Comparison of ENCODE assay signal across 26 cellular contexts in the genomic region with DNA sequence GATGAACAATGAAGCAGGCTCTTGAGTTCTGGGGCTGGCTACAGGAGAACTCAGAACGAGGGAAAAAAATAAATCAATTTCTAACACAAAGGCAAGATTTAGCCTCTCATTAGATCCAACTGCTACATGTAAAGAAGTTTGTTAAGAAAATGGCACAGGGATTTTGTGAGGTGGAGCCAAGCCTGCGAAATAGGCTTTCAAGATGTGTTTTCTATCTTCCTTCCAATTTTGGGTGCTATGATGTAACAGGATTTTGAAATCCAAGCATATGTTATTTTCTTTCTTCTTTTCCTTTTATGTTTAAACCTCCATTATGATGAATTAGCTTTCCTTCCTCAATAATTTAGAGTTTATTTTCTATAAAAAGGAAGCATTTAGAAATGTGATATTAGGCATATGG.
DNase-seq lines count a peak whose midpoint lies in the region; ATAC-seq and TF ChIP-seq lines count a peak whose summit lies in the region.
"Had no signal": no experiment of that assay in that cellular context is flagged by ENCODE, and none has a peak within 500 bp of the region (broad histone marks: within the 10 kb centered on the region; RNA-seq: fewer than 3 reads in every experiment).

No MANE protein-coding gene starts in this region.

- TF ChIP-seq CTCF in activated CD8-positive, alpha-beta T cell treated with anti-CD3 and anti-CD28 coated beads for 36 hours (IDR thresholded peaks at IDR 0.05) = no peak

- intact Hi-C loops in activated CD8-positive, alpha-beta T cell treated with anti-CD3 and anti-CD28 coated beads for 36 hours (cut with micrococcal nuclease) = no loop called here

- CTCF ChIA-PET in activated CD8-positive, alpha-beta T cell treated with anti-CD3 and anti-CD28 coated beads for 36 hours (lab: Charles Lee) = interaction anchor here (2.2 kb wide), 1 partner anchor 66 kb away, joined by 6 read pairs; no protein-coding TSS in a partner anchor
- CTCF ChIA-PET in activated CD8-positive, alpha-beta memory T cell treated with anti-CD3 and anti-CD28 coated beads, Interleukin-2, amount 10 ng/mL, durations not matched to agents 7 days and 5 days (lab: Charles Lee) = interaction anchor here (1.4 kb wide), 1 partner anchor 65 kb away, joined by 3 read pairs; no protein-coding TSS in a partner anchor

- H3K4me3 ChIP-seq in mesenchymal stem cell (ENCODE audit: insufficient read depth in 1 of 2, low read depth in 1 of 2, low read length in 2 of 2) = no peak overlapping the region
- H3K4me3 ChIP-seq: BLaER1, HAP-1, PC-9, SJSA1 had no signal

- no peak overlapping the region for H3K14ac ChIP-seq in mesenchymal stem cell (ENCODE audit: low read length in 2 of 2)

- no peak for ATAC-seq in activated CD8-positive, alpha-beta T cell treated with anti-CD3 and anti-CD28 coated beads for 36 hours
- no peak for ATAC-seq in GM21576 (IDR thresholded peaks at IDR 0.05; ENCODE audit: unreplicated experiment)
- no peak for ATAC-seq in activated CD8-positive, alpha-beta memory T cell treated with anti-CD3 and anti-CD28 coated beads, Interleukin-2, amount 10 ng/mL, durations not matched to agents 7 days and 5 days

- H3K27ac Mint-ChIP-seq in activated CD8-positive, alpha-beta T cell treated with anti-CD3 and anti-CD28 coated beads for 36 hours = no peak overlapping the region
- no peak overlapping the region for H3K27ac Mint-ChIP-seq in activated CD8-positive, alpha-beta memory T cell treated with anti-CD3 and anti-CD28 coated beads, Interleukin-2, amount 10 ng/mL, durations not matched to agents 7 days and 5 days
- H3K27ac Mint-ChIP-seq: CD4-positive, CD25-positive, alpha-beta regulatory T cell; IgD-negative memory B cell had no signal

- H2BK5ac ChIP-seq in mesenchymal stem cell (ENCODE audit: low read depth, low read length, poor library complexity, severe bottlenecking) = no peak overlapping the region

- H3K4me3 Mint-ChIP-seq in activated CD8-positive, alpha-beta T cell treated with anti-CD3 and anti-CD28 coated beads for 36 hours = no peak overlapping the region
- H3K4me3 Mint-ChIP-seq in activated CD8-positive, alpha-beta memory T cell treated with anti-CD3 and anti-CD28 coated beads, Interleukin-2, amount 10 ng/mL, durations not matched to agents 7 days and 5 days = no peak overlapping the region
- H3K4me3 Mint-ChIP-seq: CD4-positive, CD25-positive, alpha-beta regulatory T cell; IgD-negative memory B cell had no signal

- H3K4me2 ChIP-seq in mesenchymal stem cell (ENCODE audit: low read length, poor library complexity, severe bottlenecking) = no peak overlapping the region
- H3K4me2 ChIP-seq: BLaER1, KMS-11, PC-9 had no signal

- no peaks in the 10 kb centered on the region for H3K36me3 ChIP-seq in mesenchymal stem cell (ENCODE audit: control insufficient read depth in 1 of 2, insufficient read depth in 2 of 2, low read depth in 1 of 2, low read length in 2 of 2)
- H3K36me3 ChIP-seq: BLaER1, HAP-1, SJSA1 had no signal

- no peak overlapping the region for H4K91ac ChIP-seq in mesenchymal stem cell (ENCODE audit: low read length)

- H4K8ac ChIP-seq in mesenchymal stem cell (ENCODE audit: low read length) = no peak overlapping the region

- peaks cover 5% of the 10 kb centered on the region for H3K4me1 ChIP-seq in mesenchymal stem cell (ENCODE audit: control insufficient read depth, insufficient read depth, low read depth, low read length)
- H3K4me1 ChIP-seq: BLaER1, SJSA1 had no signal

- H3K27me3 ChIP-seq in mesenchymal stem cell (ENCODE audit: control insufficient read depth in 1 of 2, insufficient read depth in 1 of 2, low read length in 2 of 2) = no peaks in the 10 kb centered on the region
- H3K27me3 ChIP-seq: BLaER1 had no signal

- H3K4ac ChIP-seq in mesenchymal stem cell (ENCODE audit: low read depth in 1 of 2, low read length in 2 of 2) = no peak overlapping the region

- H3K9me3 Mint-ChIP-seq in activated CD8-positive, alpha-beta T cell treated with anti-CD3 and anti-CD28 coated beads for 36 hours = no peaks in the 10 kb centered on the region
- H3K9me3 Mint-ChIP-seq in activated CD8-positive, alpha-beta memory T cell treated with anti-CD3 and anti-CD28 coated beads, Interleukin-2, amount 10 ng/mL, durations not matched to agents 7 days and 5 days (ENCODE audit: low read depth) = no peaks in the 10 kb centered on the region

- no peak overlapping the region for H2AFZ ChIP-seq in mesenchymal stem cell (ENCODE audit: low read depth, low read length)
- H2AFZ ChIP-seq: PC-9 had no signal

- peaks cover 9% of the 10 kb centered on the region for H3K27me3 Mint-ChIP-seq in activated CD8-positive, alpha-beta T cell treated with anti-CD3 and anti-CD28 coated beads for 36 hours
- H3K27me3 Mint-ChIP-seq in activated CD8-positive, alpha-beta memory T cell treated with anti-CD3 and anti-CD28 coated beads, Interleukin-2, amount 10 ng/mL, durations not matched to agents 7 days and 5 days = peaks cover 9% of the 10 kb centered on the region
- H3K27me3 Mint-ChIP-seq: CD4-positive, CD25-positive, alpha-beta regulatory T cell had no signal

- H2BK120ac ChIP-seq in mesenchymal stem cell (ENCODE audit: low read depth, low read length) = no peak overlapping the region

- no peak overlapping the region for H3K18ac ChIP-seq in mesenchymal stem cell (ENCODE audit: low read depth in 1 of 2, low read length in 2 of 2)

- H2AK5ac ChIP-seq in mesenchymal stem cell (ENCODE audit: low read length, severe bottlenecking) = peak overlapping the region; percentile 27

- no peaks in the 10 kb centered on the region for H3K9me3 ChIP-seq in mesenchymal stem cell (ENCODE audit: control insufficient read depth, low read length)
- H3K9me3 ChIP-seq: BLaER1, HAP-1, SJSA1 had no signal

- no peak overlapping the region for H3K9ac ChIP-seq in mesenchymal stem cell (ENCODE audit: low read length)
- H3K9ac ChIP-seq: BLaER1, KMS-11 had no signal

- WGBS in mesenchymal stem cell = no CpG with 5 or more reads among the region's 2 CpGs

- no peak overlapping the region for H2BK12ac ChIP-seq in mesenchymal stem cell (ENCODE audit: low read length in 2 of 2)

- H3K79me1 ChIP-seq in mesenchymal stem cell (replicated peaks; ENCODE audit: low read length, poor library complexity, severe bottlenecking) = peaks cover 3% of the 10 kb centered on the region

- peak; percentile 20 for DNase-seq in NCI-H1092 treated with DMSO at 0.1 percent for 48 hours (lab: John Stamatoyannopoulos, UW)
- no peak for DNase-seq in NCI-H1092 (lab: John Stamatoyannopoulos, UW)
- DNase-seq in mesenchymal stem cell = no peak
- DNase-seq in activated CD8-positive, alpha-beta T cell treated with anti-CD3 and anti-CD28 coated beads for 36 hours = no peak
- DNase-seq in activated CD8-positive, alpha-beta memory T cell treated with anti-CD3 and anti-CD28 coated beads, Interleukin-2, amount 10 ng/mL, durations not matched to agents 7 days and 5 days = no peak
- no peak for DNase-seq in NCI-H187 (lab: John Stamatoyannopoulos, UW)
- DNase-seq: CD4-positive, CD25-positive, alpha-beta regulatory T cell; DMS53; GOT3; NCI-H1105; NCI-H1436 treated with DMSO at 0.1 percent for 48 hours; NCI-H1930; NCI-H2107; NCI-H446; NCI-H524 treated with DMSO at 0.1 percent for 48 hours; NCI-H774; PC-9; Right ventricle myocardium superior had no signal

- POLR2A ChIA-PET in activated CD8-positive, alpha-beta T cell treated with anti-CD3 and anti-CD28 coated beads for 36 hours (lab: Charles Lee) = no interaction called here

- H3K36me3 Mint-ChIP-seq in activated CD8-positive, alpha-beta T cell treated with anti-CD3 and anti-CD28 coated beads for 36 hours (ENCODE audit: low read depth) = no peaks in the 10 kb centered on the region
- H3K36me3 Mint-ChIP-seq in activated CD8-positive, alpha-beta memory T cell treated with anti-CD3 and anti-CD28 coated beads, Interleukin-2, amount 10 ng/mL, durations not matched to agents 7 days and 5 days = no peaks in the 10 kb centered on the region
- H3K36me3 Mint-ChIP-seq: CD4-positive, CD25-positive, alpha-beta regulatory T cell; IgD-negative memory B cell had no signal

- no peaks in the 10 kb centered on the region for H3K4me1 Mint-ChIP-seq in activated CD8-positive, alpha-beta T cell treated with anti-CD3 and anti-CD28 coated beads for 36 hours (ENCODE audit: low read depth)
- H3K4me1 Mint-ChIP-seq in activated CD8-positive, alpha-beta memory T cell treated with anti-CD3 and anti-CD28 coated beads, Interleukin-2, amount 10 ng/mL, durations not matched to agents 7 days and 5 days = no peaks in the 10 kb centered on the region
- H3K4me1 Mint-ChIP-seq: CD4-positive, CD25-positive, alpha-beta regulatory T cell; IgD-negative memory B cell had no signal

- H3K27ac ChIP-seq in angular gyrus (ENCODE audit: low read depth, low read length) (peak overlapping the region; percentile 32), mesenchymal stem cell (ENCODE audit: low read length, poor library complexity, severe bottlenecking) (no peak overlapping the region)
- H3K27ac ChIP-seq: 22Rv1, BLaER1, KMS-11, PC-9, SJSA1 had no signal

- H2BK15ac ChIP-seq in mesenchymal stem cell (ENCODE audit: low read depth, poor library complexity, severe bottlenecking) = no peak overlapping the region

- no peak overlapping the region for H3K23ac ChIP-seq in mesenchymal stem cell (ENCODE audit: low read length in 2 of 2)
